In genomic region chr12:6567824-6568617, GRCh38 we compare ENCODE assay signal across 8 cellular contexts. TPM values are rescaled to one million over a fixed set of nuclear protein-coding genes. Genes with fewer than 3 reads are reported as not detected.
DNase-seq lines count a peak whose midpoint lies in the region; ATAC-seq and TF ChIP-seq lines count a peak whose summit lies in the region.

NOP2 (minus strand) TSS chr12:6568291; CDS start chr12:6567918, 373 bp downstream.

- peak within 1 kb of the TSS; percentile 2 for H2BK120ac ChIP-seq in trophoblast cell (ENCODE audit: insufficient read depth, low read length, poor library complexity)

- peak; percentile 53 to 87 for TF ChIP-seq EP300 in tibial nerve (IDR thresholded peaks at IDR 0.05)

- no peak within 1 kb of the TSS for H2BK12ac ChIP-seq in trophoblast cell (ENCODE audit: low read length)

- H3K79me2 ChIP-seq in trophoblast cell (ENCODE audit: control insufficient read depth, insufficient read depth, low read length, poor library complexity) = peaks cover 4% of the 10 kb centered on the region

- H3K18ac ChIP-seq in trophoblast cell (ENCODE audit: low read length) = peak within 1 kb of the TSS; percentile 73

- peak within 1 kb of the TSS; percentile 8 for H2BK5ac ChIP-seq in trophoblast cell (ENCODE audit: low read depth, low read length, poor library complexity)

- peak within 1 kb of the TSS; percentile 81 for H3K4ac ChIP-seq in trophoblast cell (ENCODE audit: low read depth, low read length)

- ATAC-seq in HG02642 (IDR thresholded peaks at IDR 0.05; ENCODE audit: poor library complexity, unreplicated experiment) = peak; percentile 88

- H3K27me3 ChIP-seq in cardiac muscle cell (no peaks in the 10 kb centered on the region), trophoblast cell (ENCODE audit: insufficient read depth, low read length) (no peaks in the 10 kb centered on the region), tibial nerve (no peaks in the 10 kb centered on the region)

- H3K4me1 ChIP-seq in cardiac muscle cell (ENCODE audit: low read depth) (no peaks in the 10 kb centered on the region), trophoblast cell (ENCODE audit: control insufficient read depth in 1 of 2, insufficient read depth in 2 of 2, low read length in 2 of 2) (peaks cover 0 to 2% of the 10 kb centered on the region in 2 experiments), tibial nerve (peaks cover 0 to 19% (median 8%) of the 10 kb centered on the region in 4 donors)

- peaks cover 8% of the 10 kb centered on the region for H3K79me1 ChIP-seq in trophoblast cell (ENCODE audit: low read length)

- peak within 1 kb of the TSS; percentile 21 for H2AFZ ChIP-seq in trophoblast cell (ENCODE audit: insufficient read depth, low read length, poor library complexity)

- peak within 1 kb of the TSS; percentile 81 for H3K27ac ChIP-seq in cardiac muscle cell
- H3K27ac ChIP-seq in trophoblast cell (ENCODE audit: low read depth, low read length) = peak within 1 kb of the TSS; percentile 66
- peak within 1 kb of the TSS; percentile 18 to 92 (median 88) for H3K27ac ChIP-seq in tibial nerve

- H3K14ac ChIP-seq in trophoblast cell (ENCODE audit: low read length) = peak within 1 kb of the TSS; percentile 22

- CTCF ChIA-PET in GM10248 (lab: Yijun Ruan, JAX) = interaction anchor here (0.8 to 20.9 kb wide), 7 partner anchors 9 to 36 kb away, joined by 3 to 280 read pairs (median 6); partner anchors contain the start of gene GAPDH

- H3K4me3 ChIP-seq in cardiac muscle cell (peak within 1 kb of the TSS; percentile 38), trophoblast cell (ENCODE audit: low read depth, low read length) (peak within 1 kb of the TSS; percentile 95), tibial nerve (peak within 1 kb of the TSS; percentile 45 to 84 (median 68))

- peak within 1 kb of the TSS; percentile 52 for H4K91ac ChIP-seq in trophoblast cell (ENCODE audit: low read depth, low read length)

- H2AK5ac ChIP-seq in trophoblast cell (ENCODE audit: low read length) = peak within 1 kb of the TSS; percentile 2

- H3K4me2 ChIP-seq in trophoblast cell (ENCODE audit: low read length) = peak within 1 kb of the TSS; percentile 78

- no peak within 1 kb of the TSS for H3K23ac ChIP-seq in trophoblast cell (ENCODE audit: low read length)

- TF ChIP-seq POLR2A in tibial nerve (IDR thresholded peaks at IDR 0.05) = peak; percentile 44 to 51

- H4K12ac ChIP-seq in trophoblast cell (ENCODE audit: low read depth, low read length) = peak within 1 kb of the TSS; percentile 31

- no CpG with 5 or more reads among the region's 71 CpGs for WGBS in trophoblast cell (ENCODE audit: extremely low coverage, insufficient coverage, insufficient read length)
- 0% methylated on average over 37 to 53 of the region's 71 CpGs for WGBS in tibial nerve, 2 donors

- no peak for TF ChIP-seq CTCF in GM10248 (IDR thresholded peaks at IDR 0.05; ENCODE audit: control extremely low read depth, extremely low read depth, low read depth, missing control alignments)
- TF ChIP-seq CTCF in cardiac muscle cell (IDR thresholded peaks at IDR 0.05; ENCODE audit: low read depth, low read length) = no peak
- peak in 1 of 5 experiments; percentile 21 for TF ChIP-seq CTCF in tibial nerve (IDR thresholded peaks at IDR 0.05)

- H3K9ac ChIP-seq in trophoblast cell (ENCODE audit: low read length) = peak within 1 kb of the TSS; percentile 94

- H4K8ac ChIP-seq in trophoblast cell (ENCODE audit: low read depth, low read length) = peak within 1 kb of the TSS; percentile 75

- DNase-seq in GM10248 (ENCODE audit: extremely low spot score) (peak; percentile 96), NCI-H1436 (lab: John Stamatoyannopoulos, UW) (peak; percentile 80), T follicular helper cell (ENCODE audit: low read depth) (peak; percentile 78), cardiac muscle cell (ENCODE audit: low read depth in 1 of 2, low spot score in 1 of 2) (peak; percentile 93 to 97), trophoblast cell (peak; percentile 89 to 95), tibial nerve (ENCODE audit: low spot score in 2 of 2) (peak; percentile 78 to 84)
- peak; percentile 74 for DNase-seq in activated naive CD8-positive, alpha-beta T cell treated with anti-CD3 and anti-CD28 coated beads, Interleukin-2, amount 50 U/mL, for 16 hours (ENCODE audit: low read depth, low spot score)

- POLR2A ChIA-PET in GM10248 (lab: Yijun Ruan, JAX) = interaction anchor here (0.6 to 1.1 kb wide), 3 partner anchors 9 to 34 kb away, joined by 3 to 5 read pairs (median 3); partner anchors contain the start of gene GAPDH

- no peaks in the 10 kb centered on the region for H3K9me3 ChIP-seq in cardiac muscle cell (ENCODE audit: low read depth)
- no peaks in the 10 kb centered on the region for H3K9me3 ChIP-seq in trophoblast cell (ENCODE audit: insufficient read depth, low read depth, low read length)
- H3K9me3 ChIP-seq in tibial nerve = no peaks in the 10 kb centered on the region

- H3K36me3 ChIP-seq in cardiac muscle cell (peaks cover 40% of the 10 kb centered on the region), trophoblast cell (ENCODE audit: control insufficient read depth in 1 of 2, insufficient read depth in 2 of 2, low read length in 2 of 2) (peaks cover 47 to 50% of the 10 kb centered on the region in 2 experiments), tibial nerve (peaks cover 0 to 67% (median 4%) of the 10 kb centered on the region in 3 donors)

RNA-seq across cellular contexts. Expression of gene NOP2, which starts in this region (rescaled TPM):
- total RNA-seq in cardiac muscle cell = 20.4 and 45.5 TPM in 2 replicates
- 36.2 and 38.2 TPM in 2 replicates for polyA plus RNA-seq in cardiac muscle cell
- polyA plus RNA-seq in trophoblast cell (2013) = 47.1 and 49.3 TPM in 2 replicates
- total RNA-seq in tibial nerve = 10 to 100 TPM; 16.1 to 30.9 (median 24.3) TPM

Comparison
In these comparisons a context has a peak if more than half of its experiments do, and no peak if none do; other contexts are left out.
1. Peak in every context shown above with its lines: DNase-seq, ATAC-seq, H3K4me3 ChIP-seq and H3K27ac ChIP-seq.
2. H3K4me3 ChIP-seq: peak in every context shown above with its lines; median percentile 95 in trophoblast cell; 68 in tibial nerve; 38 in cardiac muscle cell.